Comparison of ENCODE assay signal across 9 cellular contexts in genomic region chr4:15162465-15163283, GRCh38.
DNase-seq lines count a peak whose midpoint lies in the region; ATAC-seq and TF ChIP-seq lines count a peak whose summit lies in the region.
"Had no signal": no experiment of that assay in that cellular context is flagged by ENCODE, and none has a peak within 500 bp of the region (broad histone marks: within the 10 kb centered on the region; RNA-seq: fewer than 3 reads in every experiment).

No MANE protein-coding gene starts in this region.

- 12 to 22% methylated on average over 2 of the region's 2 CpGs for WGBS in gastroesophageal sphincter (ENCODE audit: low coverage in 1 of 2), 2 donors

- H3K36me3 ChIP-seq in gastroesophageal sphincter = no peaks in the 10 kb centered on the region

- POLR2A ChIA-PET in RWPE1 (lab: Yijun Ruan, JAX; ENCODE audit: low non-redundant PET) = no interaction called here

- no peak overlapping the region for H3K4me3 ChIP-seq in gastroesophageal sphincter

- H3K9me3 ChIP-seq in gastroesophageal sphincter = no peaks in the 10 kb centered on the region

- no peaks in the 10 kb centered on the region for H3K4me1 ChIP-seq in gastroesophageal sphincter

- peak; percentile 21 for DNase-seq in Caki2 (ENCODE audit: low read depth)
- peak; percentile 5 for DNase-seq in RWPE1 (ENCODE audit: low spot score)
- DNase-seq in SHP77 (lab: John Stamatoyannopoulos, UW) = no peak
- no peak for DNase-seq in DMS114 treated with DMSO at 0.1 percent for 48 hours (lab: John Stamatoyannopoulos, UW; ENCODE audit: unreplicated experiment)
- no peak for DNase-seq in GM19238 (ENCODE audit: insufficient read length, low spot score)
- DNase-seq in DMS79 treated with DMSO at 0.1 percent for 48 hours (lab: John Stamatoyannopoulos, UW) = no peak

- TF ChIP-seq CTCF in RWPE1 (conservative IDR thresholded peaks at IDR 0.05; ENCODE audit: low read depth) (peak; percentile 55), gastroesophageal sphincter (IDR thresholded peaks at IDR 0.05) (peak; percentile 20 to 57 (median 36))

- CTCF ChIA-PET in RWPE1 (lab: Yijun Ruan, JAX) = interaction anchor here (0.6 to 0.7 kb wide), 2 partner anchors 23 to 1026 kb away, joined by 3 to 5 read pairs; no protein-coding TSS in a partner anchor

- no peak for TF ChIP-seq EP300 in gastroesophageal sphincter (IDR thresholded peaks at IDR 0.05)

- peak; percentile 65 for ATAC-seq in HG02610 (IDR thresholded peaks at IDR 0.05; ENCODE audit: unreplicated experiment)
- ATAC-seq in gastroesophageal sphincter = peak; percentile 58

- in situ Hi-C loops in Caki2 (cut with HindIII; ENCODE audit: low pct_unique_long_range_greater_than_20kb, low sequenced_read_pairs) = no loop called here

- no peak for TF ChIP-seq POLR2A in gastroesophageal sphincter (IDR thresholded peaks at IDR 0.05)

- H3K27me3 ChIP-seq in gastroesophageal sphincter = no peaks in the 10 kb centered on the region

- H3K27ac ChIP-seq in RWPE1 (no peak overlapping the region), gastroesophageal sphincter (no peak overlapping the region)
- H3K27ac ChIP-seq: HL-60 had no signal

Comparison
In these comparisons a context has a peak if more than half of its experiments do, and no peak if none do; other contexts are left out.
1. DNase-seq: peak in Caki2 (single experiment) and RWPE1 (single experiment); none in SHP77 (0 of 2), DMS114 treated with DMSO at 0.1 percent for 48 hours (single experiment), GM19238 (single experiment) and DMS79 treated with DMSO at 0.1 percent for 48 hours (single experiment).